Comparison of ENCODE assay signal across 18 cellular contexts in genomic region chr17:81664051-81664470, GRCh38. TPM values are rescaled to one million over a fixed set of nuclear protein-coding genes. Genes with fewer than 3 reads are reported as not detected.
DNase-seq lines count a peak whose midpoint lies in the region; ATAC-seq, FAIRE-seq and TF ChIP-seq lines count a peak whose summit lies in the region.
"Had no signal": no experiment of that assay in that cellular context is flagged by ENCODE, and none has a peak within 500 bp of the region (broad histone marks: within the 10 kb centered on the region; RNA-seq: fewer than 3 reads in every experiment).

No MANE protein-coding gene starts in this region.

- H3K27ac ChIP-seq in HepG2 (ENCODE audit: extremely low read length, insufficient read depth, low read length) (no peak overlapping the region), right lobe of liver (no peak overlapping the region)
- H3K27ac ChIP-seq: breast epithelium, PC-9, VCaP had no signal

- 84% methylated on average over 6 of the region's 7 CpGs for WGBS in HepG2 (ENCODE audit: low lambda C conversion rate)
- WGBS in right lobe of liver (ENCODE audit: insufficient coverage, low coverage, low lambda C conversion rate, missing lambda C conversion rate), result no CpG with 5 or more reads among the region's 7 CpGs

- in situ Hi-C loops in HepG2 (cut with HindIII; ENCODE audit: extremely low pct_ligation_motif_present, low pct_unique_long_range_greater_than_20kb), result no loop called here

- no peak overlapping the region for H2AFZ ChIP-seq in HepG2 (ENCODE audit: low read length)
- H2AFZ ChIP-seq: PC-9 had no signal

- intact Hi-C loops in HepG2 (cut with micrococcal nuclease; ENCODE audit: unreplicated experiment), result no loop called here
- intact Hi-C loops in right lobe of liver (cut with DNase I), result no loop called here

- TF ChIP-seq POLR2A in HepG2 (IDR thresholded peaks at IDR 0.05; ENCODE audit: insufficient read depth in 1 of 2, low read depth in 2 of 2, low read length in 2 of 2), result no peak; a peak in 1 of 4 replicates
- no peak for TF ChIP-seq POLR2A in right lobe of liver (IDR thresholded peaks at IDR 0.05)

- H3K4me3 ChIP-seq in HepG2 (replicated peaks in 1 of 3; ENCODE audit: insufficient read depth in 1 of 3, low read depth in 2 of 3, low read length in 3 of 3) (no peak overlapping the region), right lobe of liver (no peak overlapping the region), fibroblast of mammary gland (ENCODE audit: control insufficient read depth, low read depth, low read length) (no peak overlapping the region)
- H3K4me3 ChIP-seq: breast epithelium, PC-9 had no signal

- FAIRE-seq in HepG2 (lab: Jason Lieb, UNC), result no peak

- H3K27me3 ChIP-seq in HepG2 (ENCODE audit: control insufficient read depth in 1 of 2, insufficient read depth in 2 of 2, low read length in 2 of 2), result no peaks in the 10 kb centered on the region; a peak in 1 of 5 replicates
- H3K27me3 ChIP-seq in right lobe of liver, result no peaks in the 10 kb centered on the region
- H3K27me3 ChIP-seq: breast epithelium had no signal

- DNase-seq in HepG2 (ENCODE audit: low spot score) (no peak), right lobe of liver (no peak), fibroblast of mammary gland (ENCODE audit: low read depth) (peak; percentile 25), HuH-7.5 (ENCODE audit: low spot score) (no peak)
- peak; percentile 54 to 56 for DNase-seq in activated T-cell treated with anti-CD3 and anti-CD28 coated beads, Interleukin-2, amount 50 U/mL, for 48 hours
- no peak for DNase-seq in stimulated activated CD4-positive, alpha-beta T cell treated with anti-CD3 and anti-CD28 coated beads, Interleukin-12 subunit alpha, Interleukin-12 subunit beta, amount 100 ng/mL, for 4 hours
- no peak for DNase-seq in stimulated activated CD4-positive, alpha-beta T cell treated with anti-CD3 and anti-CD28 coated beads, Interleukin-4, amount 100 ng/mL, for 24 hours
- DNase-seq: DMS 273 treated with DMSO at 0.1 percent for 48 hours, natural killer cell, NCI-H187, NCI-H524 treated with DMSO at 0.1 percent for 48 hours, PC-9 had no signal

- no TSS peak for BruUV-seq in HepG2 (replicated peaks; lab: Mats Ljungman, UMichigan)

- H3K4me1 ChIP-seq in HepG2 (ENCODE audit: insufficient read depth, low read length) (peaks cover 45% of the 10 kb centered on the region), right lobe of liver (peaks cover 0 to 15% (median 3%) of the 10 kb centered on the region in 4 donors)

- H3K9ac ChIP-seq in HepG2 (ENCODE audit: insufficient read depth, low read depth, low read length), result no peak overlapping the region

- ATAC-seq in HepG2 (no peak), right lobe of liver (no peak), GM18519 (IDR thresholded peaks at IDR 0.05; ENCODE audit: low FRiP score, unreplicated experiment) (no peak)
- ATAC-seq: SK-N-SH treated with all-trans-retinoic acid at 6 μM for 48 hours had no signal

- no peak for TF ChIP-seq CTCF in HepG2 (CRISPR knock-in tag; IDR thresholded peaks at IDR 0.05)
- TF ChIP-seq CTCF in right lobe of liver (IDR thresholded peaks at IDR 0.05), result no peak
- no peak for TF ChIP-seq CTCF in fibroblast of mammary gland (conservative IDR thresholded peaks at IDR 0.05; ENCODE audit: control insufficient read depth, insufficient read depth, low read depth, low read length)

- TF ChIP-seq EP300 in HepG2 (IDR thresholded peaks at IDR 0.05; ENCODE audit: low read depth in 2 of 2, low read length in 2 of 2) (no peak), HepG2 (CRISPR knock-in tag; IDR thresholded peaks at IDR 0.05; ENCODE audit: borderline replicate concordance) (no peak)

- no peak overlapping the region for H3K4me2 ChIP-seq in HepG2 (ENCODE audit: low read depth, low read length)

- peaks cover 30% of the 10 kb centered on the region for H3K79me2 ChIP-seq in HepG2 (ENCODE audit: insufficient read depth, low read length)

- POLR2A ChIA-PET in HepG2 (lab: Yijun Ruan, JAX), result interaction anchor here (1.0 to 6.3 kb wide), 4 partner anchors 11 to 50 kb away, joined by 4 to 54 read pairs (median 6); partner anchors contain the start of genes ARL16, HGS and MRPL12

- H3K36me3 ChIP-seq in HepG2 (replicated peaks in 1 of 2; ENCODE audit: control insufficient read depth in 1 of 2, insufficient read depth in 2 of 2, low read length in 2 of 2) (peaks cover 1 to 8% of the 10 kb centered on the region in 2 experiments; a peak in 2 of 5 replicates), right lobe of liver (peaks cover 0 to 10% (median 0%) of the 10 kb centered on the region in 4 donors)
- H3K36me3 ChIP-seq: breast epithelium had no signal

- H3K9me3 ChIP-seq in HepG2 (ENCODE audit: low read length), result no peaks in the 10 kb centered on the region
- no peaks in the 10 kb centered on the region for H3K9me3 ChIP-seq in right lobe of liver
- H3K9me3 ChIP-seq: breast epithelium had no signal

- TF ChIP-seq RAD21 in HepG2 (CRISPR knock-in tag; IDR thresholded peaks at IDR 0.05), result no peak

- no peaks in the 10 kb centered on the region for H4K20me1 ChIP-seq in HepG2 (ENCODE audit: insufficient read depth, low read length)

- CTCF ChIA-PET in HepG2 (lab: Yijun Ruan, JAX; ENCODE audit: low intra/inter-chr PET ratio, low total read pairs), result no interaction called here

RNA-seq across cellular contexts. Expression of gene OXLD1, which starts 2.3 kb away (rescaled TPM):
- total RNA-seq in HepG2 (2016; rRNA removed; fragmentation: Illumina TruSeq; extraction: Trizol) (34.9 and 37.5 TPM in 2 replicates), right lobe of liver (10 to 100 TPM in 5 of 6 experiments, 1 to 10 TPM in 1; 8.3 to 24.3 (median 14.6) TPM)
- total RNA-seq in HepG2 (2016; cell fraction: cytosol; rRNA removed; fragmentation: Illumina TruSeq; extraction: Trizol; ENCODE audit: low read depth), result 18.3 and 27.5 TPM in 2 replicates
- total RNA-seq in HepG2 (2016; cell fraction: insoluble cytoplasmic fraction; rRNA removed; fragmentation: Illumina TruSeq; extraction: Trizol), result 34.8 and 36.8 TPM in 2 replicates
- total RNA-seq in HepG2 (2016; cell fraction: membrane; rRNA removed; fragmentation: Illumina TruSeq; extraction: Trizol), result 37.8 and 42.1 TPM in 2 replicates
- 25.0 and 26.4 TPM in 2 replicates for total RNA-seq in HepG2 (2016; cell fraction: nucleus; rRNA removed; fragmentation: Illumina TruSeq; extraction: Trizol)
- 27.1 and 40.3 TPM in 2 replicates for polyA plus RNA-seq in HepG2 (2011; rRNA removed)
- 26.2 and 44.6 TPM in 2 replicates for polyA plus RNA-seq in HepG2 (2011; cell fraction: cytosol; rRNA removed)
- polyA plus RNA-seq in HepG2 (2011; cell fraction: nucleus; rRNA removed), result 114 and 127 TPM in 2 replicates
- 19.0 and 25.6 TPM in 2 replicates for polyA plus RNA-seq in HepG2 (2012)
- polyA plus RNA-seq in HepG2 (2016; cell fraction: cytosol; fragmentation: Illumina TruSeq; extraction: Trizol; ENCODE audit: low read depth), result 14.5 and 20.0 TPM in 2 replicates
- polyA plus RNA-seq in HepG2 (2016; cell fraction: insoluble cytoplasmic fraction; fragmentation: Illumina TruSeq; extraction: Trizol; ENCODE audit: low read depth), result 24.5 and 26.4 TPM in 2 replicates
- 21.9 and 27.2 TPM in 2 replicates for polyA plus RNA-seq in HepG2 (2016; cell fraction: membrane; fragmentation: Illumina TruSeq; extraction: Trizol; ENCODE audit: low read depth)
- polyA plus RNA-seq in HepG2 (2016; cell fraction: nucleus; fragmentation: Illumina TruSeq; extraction: Trizol; ENCODE audit: insufficient read depth, low read depth), result 40.3 and 44.2 TPM in 2 replicates
- polyA minus RNA-seq in HepG2 (2011; rRNA and poly(A)+ RNA removed; ENCODE audit: low replicate concordance), result 10.9 and 18.2 TPM in 2 replicates
- 5.9 and 9.5 TPM in 2 replicates for polyA minus RNA-seq in HepG2 (2011; cell fraction: cytosol; rRNA and poly(A)+ RNA removed)
- polyA minus RNA-seq in HepG2 (2011; cell fraction: nucleus; rRNA and poly(A)+ RNA removed), result 11.2 and 15.5 TPM in 2 replicates

RNA-seq across cellular contexts. Expression of gene CCDC137, which starts 2.5 kb away (rescaled TPM):
- total RNA-seq in HepG2 (2016; rRNA removed; fragmentation: Illumina TruSeq; extraction: Trizol) (34.4 and 39.1 TPM in 2 replicates), right lobe of liver (10 to 100 TPM in 1 of 6 experiments, 1 to 10 TPM in 5; 5.5 to 35.0 (median 6.5) TPM)
- total RNA-seq in HepG2 (2016; cell fraction: cytosol; rRNA removed; fragmentation: Illumina TruSeq; extraction: Trizol; ENCODE audit: low read depth), result 10.7 and 10.8 TPM in 2 replicates
- 31.3 and 40.3 TPM in 2 replicates for total RNA-seq in HepG2 (2016; cell fraction: insoluble cytoplasmic fraction; rRNA removed; fragmentation: Illumina TruSeq; extraction: Trizol)
- 16.9 and 19.0 TPM in 2 replicates for total RNA-seq in HepG2 (2016; cell fraction: membrane; rRNA removed; fragmentation: Illumina TruSeq; extraction: Trizol)
- 20.9 and 21.8 TPM in 2 replicates for total RNA-seq in HepG2 (2016; cell fraction: nucleus; rRNA removed; fragmentation: Illumina TruSeq; extraction: Trizol)
- polyA plus RNA-seq in HepG2 (2011; rRNA removed), result 14.6 and 14.7 TPM in 2 replicates
- polyA plus RNA-seq in HepG2 (2011; cell fraction: cytosol; rRNA removed), result 10.9 and 12.3 TPM in 2 replicates
- 18.8 and 20.1 TPM in 2 replicates for polyA plus RNA-seq in HepG2 (2011; cell fraction: nucleus; rRNA removed)
- 15.7 and 20.6 TPM in 2 replicates for polyA plus RNA-seq in HepG2 (2012)
- polyA plus RNA-seq in HepG2 (2016; cell fraction: cytosol; fragmentation: Illumina TruSeq; extraction: Trizol; ENCODE audit: low read depth), result 6.0 and 6.1 TPM in 2 replicates
- 43.6 and 43.8 TPM in 2 replicates for polyA plus RNA-seq in HepG2 (2016; cell fraction: insoluble cytoplasmic fraction; fragmentation: Illumina TruSeq; extraction: Trizol; ENCODE audit: low read depth)
- 11.4 and 11.7 TPM in 2 replicates for polyA plus RNA-seq in HepG2 (2016; cell fraction: membrane; fragmentation: Illumina TruSeq; extraction: Trizol; ENCODE audit: low read depth)
- 75.0 and 87.7 TPM in 2 replicates for polyA plus RNA-seq in HepG2 (2016; cell fraction: nucleus; fragmentation: Illumina TruSeq; extraction: Trizol; ENCODE audit: insufficient read depth, low read depth)
- 4.1 and 5.1 TPM in 2 replicates for polyA minus RNA-seq in HepG2 (2011; rRNA and poly(A)+ RNA removed; ENCODE audit: low replicate concordance)
- polyA minus RNA-seq in HepG2 (2011; cell fraction: cytosol; rRNA and poly(A)+ RNA removed), result 5.1 and 5.5 TPM in 2 replicates
- polyA minus RNA-seq in HepG2 (2011; cell fraction: nucleus; rRNA and poly(A)+ RNA removed), result 7.0 and 8.8 TPM in 2 replicates

RNA-seq across cellular contexts. Expression of gene PDE6G, which starts 7.7 kb away (rescaled TPM):
- 1.0 and 1.4 TPM in 2 replicates for total RNA-seq in HepG2 (2016; rRNA removed; fragmentation: Illumina TruSeq; extraction: Trizol)
- total RNA-seq in HepG2 (2016; cell fraction: cytosol; rRNA removed; fragmentation: Illumina TruSeq; extraction: Trizol; ENCODE audit: low read depth), result 0.44 and 1.4 TPM in 2 replicates
- 0.83 and 1.7 TPM in 2 replicates for total RNA-seq in HepG2 (2016; cell fraction: insoluble cytoplasmic fraction; rRNA removed; fragmentation: Illumina TruSeq; extraction: Trizol)
- 1.2 and 1.4 TPM in 2 replicates for total RNA-seq in HepG2 (2016; cell fraction: membrane; rRNA removed; fragmentation: Illumina TruSeq; extraction: Trizol)
- total RNA-seq in HepG2 (2016; cell fraction: nucleus; rRNA removed; fragmentation: Illumina TruSeq; extraction: Trizol), result 1.0 TPM in 1 of 2 replicates, not detected in the other
- polyA plus RNA-seq in HepG2 (2011; rRNA removed), result 4.9 and 6.7 TPM in 2 replicates
- 4.9 and 5.2 TPM in 2 replicates for polyA plus RNA-seq in HepG2 (2011; cell fraction: cytosol; rRNA removed)
- 1.3 and 2.0 TPM in 2 replicates for polyA plus RNA-seq in HepG2 (2011; cell fraction: nucleus; rRNA removed)
- 1.8 and 3.1 TPM in 2 replicates for polyA plus RNA-seq in HepG2 (2012)
- polyA plus RNA-seq in HepG2 (2016; cell fraction: cytosol; fragmentation: Illumina TruSeq; extraction: Trizol; ENCODE audit: low read depth), result 1.1 and 1.3 TPM in 2 replicates
- polyA plus RNA-seq in HepG2 (2016; cell fraction: insoluble cytoplasmic fraction; fragmentation: Illumina TruSeq; extraction: Trizol; ENCODE audit: low read depth), result 1.9 and 2.0 TPM in 2 replicates
- polyA plus RNA-seq in HepG2 (2016; cell fraction: membrane; fragmentation: Illumina TruSeq; extraction: Trizol; ENCODE audit: low read depth), result 1.1 TPM in 2 replicates
- polyA plus RNA-seq in HepG2 (2016; cell fraction: nucleus; fragmentation: Illumina TruSeq; extraction: Trizol; ENCODE audit: insufficient read depth, low read depth), result 0.57 and 1.6 TPM in 2 replicates
- 0.56 and 4.7 TPM in 2 replicates for polyA minus RNA-seq in HepG2 (2011; rRNA and poly(A)+ RNA removed; ENCODE audit: low replicate concordance)
- polyA minus RNA-seq in HepG2 (2011; cell fraction: cytosol; rRNA and poly(A)+ RNA removed), result 0.79 TPM in 1 of 2 replicates, not detected in the other
- 0.26 TPM in 1 of 2 replicates, not detected in the other for polyA minus RNA-seq in HepG2 (2011; cell fraction: nucleus; rRNA and poly(A)+ RNA removed)
- under 1 TPM in 4 of 6 experiments, not detected in 2; 0.40 to 0.93 (median 0.68) TPM for total RNA-seq in right lobe of liver
- total RNA-seq: fibroblast of villous mesenchyme, renal cortical epithelial cell had no signal

RNA-seq across cellular contexts. Expression of gene ARL16, which starts 19.5 kb away (rescaled TPM):
- 18.8 and 20.8 TPM in 2 replicates for total RNA-seq in HepG2 (2016; rRNA removed; fragmentation: Illumina TruSeq; extraction: Trizol)
- 17.5 and 20.2 TPM in 2 replicates for total RNA-seq in HepG2 (2016; cell fraction: cytosol; rRNA removed; fragmentation: Illumina TruSeq; extraction: Trizol; ENCODE audit: low read depth)
- total RNA-seq in HepG2 (2016; cell fraction: insoluble cytoplasmic fraction; rRNA removed; fragmentation: Illumina TruSeq; extraction: Trizol), result 21.5 and 21.9 TPM in 2 replicates
- total RNA-seq in HepG2 (2016; cell fraction: membrane; rRNA removed; fragmentation: Illumina TruSeq; extraction: Trizol), result 24.3 and 26.3 TPM in 2 replicates
- 10.5 and 14.3 TPM in 2 replicates for total RNA-seq in HepG2 (2016; cell fraction: nucleus; rRNA removed; fragmentation: Illumina TruSeq; extraction: Trizol)
- polyA plus RNA-seq in HepG2 (2011; rRNA removed), result 30.8 and 32.1 TPM in 2 replicates
- 30.7 and 36.8 TPM in 2 replicates for polyA plus RNA-seq in HepG2 (2011; cell fraction: cytosol; rRNA removed)
- polyA plus RNA-seq in HepG2 (2011; cell fraction: nucleus; rRNA removed), result 21.1 and 26.0 TPM in 2 replicates
- 16.3 and 19.8 TPM in 2 replicates for polyA plus RNA-seq in HepG2 (2012)
- polyA plus RNA-seq in HepG2 (2016; cell fraction: cytosol; fragmentation: Illumina TruSeq; extraction: Trizol; ENCODE audit: low read depth), result 22.8 and 26.9 TPM in 2 replicates
- polyA plus RNA-seq in HepG2 (2016; cell fraction: insoluble cytoplasmic fraction; fragmentation: Illumina TruSeq; extraction: Trizol; ENCODE audit: low read depth), result 25.4 and 25.5 TPM in 2 replicates
- polyA plus RNA-seq in HepG2 (2016; cell fraction: membrane; fragmentation: Illumina TruSeq; extraction: Trizol; ENCODE audit: low read depth), result 24.7 and 30.0 TPM in 2 replicates
- 41.6 and 53.5 TPM in 2 replicates for polyA plus RNA-seq in HepG2 (2016; cell fraction: nucleus; fragmentation: Illumina TruSeq; extraction: Trizol; ENCODE audit: insufficient read depth, low read depth)
- polyA minus RNA-seq in HepG2 (2011; rRNA and poly(A)+ RNA removed; ENCODE audit: low replicate concordance), result 17.2 and 24.1 TPM in 2 replicates
- 4.7 and 5.4 TPM in 2 replicates for polyA minus RNA-seq in HepG2 (2011; cell fraction: cytosol; rRNA and poly(A)+ RNA removed)
- 10.7 and 14.5 TPM in 2 replicates for polyA minus RNA-seq in HepG2 (2011; cell fraction: nucleus; rRNA and poly(A)+ RNA removed)
- 10 to 100 TPM in 4 of 6 experiments, 1 to 10 TPM in 2; 5.3 to 16.8 (median 11.1) TPM for total RNA-seq in right lobe of liver

RNA-seq across cellular contexts. Expression of gene HGS, which starts 19.8 kb away (rescaled TPM):
- 54.1 and 73.3 TPM in 2 replicates for total RNA-seq in HepG2 (2016; rRNA removed; fragmentation: Illumina TruSeq; extraction: Trizol)
- 23.7 and 25.3 TPM in 2 replicates for total RNA-seq in HepG2 (2016; cell fraction: cytosol; rRNA removed; fragmentation: Illumina TruSeq; extraction: Trizol; ENCODE audit: low read depth)
- 46.3 and 75.5 TPM in 2 replicates for total RNA-seq in HepG2 (2016; cell fraction: insoluble cytoplasmic fraction; rRNA removed; fragmentation: Illumina TruSeq; extraction: Trizol)
- 26.2 and 27.2 TPM in 2 replicates for total RNA-seq in HepG2 (2016; cell fraction: membrane; rRNA removed; fragmentation: Illumina TruSeq; extraction: Trizol)
- total RNA-seq in HepG2 (2016; cell fraction: nucleus; rRNA removed; fragmentation: Illumina TruSeq; extraction: Trizol), result 61.6 and 70.3 TPM in 2 replicates
- 78.1 and 85.3 TPM in 2 replicates for polyA plus RNA-seq in HepG2 (2011; rRNA removed)
- 23.0 and 37.1 TPM in 2 replicates for polyA plus RNA-seq in HepG2 (2011; cell fraction: cytosol; rRNA removed)
- polyA plus RNA-seq in HepG2 (2011; cell fraction: nucleus; rRNA removed), result 599 and 842 TPM in 2 replicates
- 50.3 and 58.5 TPM in 2 replicates for polyA plus RNA-seq in HepG2 (2012)
- polyA plus RNA-seq in HepG2 (2016; cell fraction: cytosol; fragmentation: Illumina TruSeq; extraction: Trizol; ENCODE audit: low read depth), result 10.3 and 14.6 TPM in 2 replicates
- polyA plus RNA-seq in HepG2 (2016; cell fraction: insoluble cytoplasmic fraction; fragmentation: Illumina TruSeq; extraction: Trizol; ENCODE audit: low read depth), result 49.0 and 65.5 TPM in 2 replicates
- 20.0 and 26.0 TPM in 2 replicates for polyA plus RNA-seq in HepG2 (2016; cell fraction: membrane; fragmentation: Illumina TruSeq; extraction: Trizol; ENCODE audit: low read depth)
- 239 and 240 TPM in 2 replicates for polyA plus RNA-seq in HepG2 (2016; cell fraction: nucleus; fragmentation: Illumina TruSeq; extraction: Trizol; ENCODE audit: insufficient read depth, low read depth)
- polyA minus RNA-seq in HepG2 (2011; rRNA and poly(A)+ RNA removed; ENCODE audit: low replicate concordance), result 124 and 132 TPM in 2 replicates
- polyA minus RNA-seq in HepG2 (2011; cell fraction: cytosol; rRNA and poly(A)+ RNA removed), result 22.8 and 27.9 TPM in 2 replicates
- 76.9 and 79.1 TPM in 2 replicates for polyA minus RNA-seq in HepG2 (2011; cell fraction: nucleus; rRNA and poly(A)+ RNA removed)
- 10 to 100 TPM; 30.6 to 46.3 (median 37.3) TPM for total RNA-seq in right lobe of liver

Comparison
In these comparisons a context has a peak if more than half of its experiments do, and no peak if none do; other contexts are left out.
1. DNase-seq: peak in activated T-cell treated with anti-CD3 and anti-CD28 coated beads, Interleukin-2, amount 50 U/mL, for 48 hours (2 of 2) and fibroblast of mammary gland (single experiment); none in HepG2 (single experiment), right lobe of liver (0 of 3), stimulated activated CD4-positive, alpha-beta T cell treated with anti-CD3 and anti-CD28 coated beads, Interleukin-12 subunit alpha, Interleukin-12 subunit beta, amount 100 ng/mL, for 4 hours (single experiment), HuH-7.5 (single experiment) and stimulated activated CD4-positive, alpha-beta T cell treated with anti-CD3 and anti-CD28 coated beads, Interleukin-4, amount 100 ng/mL, for 24 hours (single experiment).